In genomic region chr1:89873250-89873649, GRCh38 we compare ENCODE assay signal across 16 cellular contexts. TPM values are rescaled to one million over a fixed set of nuclear protein-coding genes. Genes with fewer than 3 reads are reported as not detected.
DNase-seq lines count a peak whose midpoint lies in the region; ATAC-seq lines count a peak whose summit lies in the region.
"Had no signal": no experiment of that assay in that cellular context is flagged by ENCODE, and none has a peak within 500 bp of the region (broad histone marks: within the 10 kb centered on the region; RNA-seq: fewer than 3 reads in every experiment).

No MANE protein-coding gene starts in this region.

- H3K9me3 ChIP-seq in ectodermal cell (ENCODE audit: control insufficient read depth, low read length) (no peaks in the 10 kb centered on the region), mesodermal cell (ENCODE audit: control insufficient read depth, low read length) (no peaks in the 10 kb centered on the region)
- H3K9me3 ChIP-seq: MG63 had no signal

- H3K36me3 ChIP-seq in ACC112 (ENCODE audit: insufficient read depth, low read length) (peaks cover 2% of the 10 kb centered on the region; the same call in 1 of the 2 replicates), ectodermal cell (ENCODE audit: control insufficient read depth, insufficient read depth, low read length) (no peaks in the 10 kb centered on the region), mesodermal cell (ENCODE audit: control insufficient read depth, insufficient read depth, low read length) (peaks cover 11% of the 10 kb centered on the region)

- H2AFZ ChIP-seq in ACC112 (ENCODE audit: low read length, unreplicated experiment): no peak overlapping the region

- H3K27ac ChIP-seq in ACC112 (ENCODE audit: low read depth, low read length) (peak overlapping the region; percentile 61), ectodermal cell (ENCODE audit: insufficient read depth, low read depth, low read length, poor library complexity, severe bottlenecking) (peak overlapping the region; percentile 11), mesodermal cell (ENCODE audit: low read depth, low read length, severe bottlenecking) (peak overlapping the region; percentile 11)
- H3K27ac ChIP-seq: HL-60 had no signal

- H3K79me2 ChIP-seq in ACC112 (ENCODE audit: control insufficient read depth, insufficient read depth, low read length, unreplicated experiment): peaks cover 31% of the 10 kb centered on the region

- H3K4me3 ChIP-seq in ACC112 (ENCODE audit: low read depth, low read length) (no peak overlapping the region), ectodermal cell (ENCODE audit: insufficient read depth, low read depth, low read length) (no peak overlapping the region), mesodermal cell (ENCODE audit: extremely low read depth, insufficient read depth, low read length, poor library complexity, severe bottlenecking) (no peak overlapping the region)
- H3K4me3 ChIP-seq: MG63 had no signal

- no peaks in the 10 kb centered on the region for H3K27me3 ChIP-seq in ACC112 (ENCODE audit: insufficient read depth, low read length)
- H3K27me3 ChIP-seq in ectodermal cell (ENCODE audit: control insufficient read depth, insufficient read depth, low read length, poor library complexity, severe bottlenecking): no peaks in the 10 kb centered on the region
- H3K27me3 ChIP-seq: MG63 had no signal

- no peak for ATAC-seq in HG03175 (IDR thresholded peaks at IDR 0.05; ENCODE audit: unreplicated experiment)

- peaks cover 19% of the 10 kb centered on the region for H3K4me1 ChIP-seq in ACC112 (ENCODE audit: control insufficient read depth, insufficient read depth, low read length, unreplicated experiment)
- H3K4me1 ChIP-seq in ectodermal cell (ENCODE audit: control insufficient read depth, insufficient read depth, low read length): no peaks in the 10 kb centered on the region
- H3K4me1 ChIP-seq in mesodermal cell (ENCODE audit: control insufficient read depth, insufficient read depth, low read length, poor library complexity, severe bottlenecking): peaks cover 3% of the 10 kb centered on the region

- DNase-seq in M059J (ENCODE audit: low read depth): peak; percentile 22
- no peak for DNase-seq in AG20443 (ENCODE audit: low spot score)
- DNase-seq in NCI-H2196 treated with DMSO at 0.1 percent for 48 hours (lab: John Stamatoyannopoulos, UW; ENCODE audit: unreplicated experiment): no peak
- DNase-seq in HT-29 (ENCODE audit: low spot score): no peak
- DNase-seq: AML-193; CD4-positive, CD25-positive, alpha-beta regulatory T cell; KG1; MG63; NCI-H2029; NCI-H526 treated with DMSO at 0.1 percent for 48 hours; NK-92 treated with Interleukin-12 subunit alpha and Interleukin-12 subunit beta, amount 100 ng/mL, for 24 hours had no signal

RNA-seq across cellular contexts. Expression of gene LRRC8D, which starts 52.4 kb away (rescaled TPM):
- 66.7 and 96.9 TPM in 2 replicates for total RNA-seq in M059J (2014; rRNA removed; shearing (Covaris generic))
- 39.7 TPM for polyA plus RNA-seq in ectodermal cell (2013, experiment 1 of 4)
- polyA plus RNA-seq in ectodermal cell (2013, experiment 2 of 4): 47.8 TPM
- 32.3 TPM for polyA plus RNA-seq in ectodermal cell (2013, experiment 3 of 4)
- polyA plus RNA-seq in ectodermal cell (2013, experiment 4 of 4): 34.0 TPM
- 15.8 TPM for polyA plus RNA-seq in mesodermal cell (2013, experiment 1 of 2)
- polyA plus RNA-seq in mesodermal cell (2013, experiment 2 of 2): 13.2 TPM
- total RNA-seq in HT-29 (2014; rRNA removed; shearing (Covaris generic)): 16.7 and 17.0 TPM in 2 replicates

Comparison
In these comparisons a context has a peak if more than half of its experiments do, and no peak if none do; other contexts are left out.
1. H3K27ac ChIP-seq: peak in every context shown above with its lines; median percentile 61 in ACC112; 11 in ectodermal cell; 11 in mesodermal cell.